ENCODE assay signal across 2 cellular contexts in the genomic region with DNA sequence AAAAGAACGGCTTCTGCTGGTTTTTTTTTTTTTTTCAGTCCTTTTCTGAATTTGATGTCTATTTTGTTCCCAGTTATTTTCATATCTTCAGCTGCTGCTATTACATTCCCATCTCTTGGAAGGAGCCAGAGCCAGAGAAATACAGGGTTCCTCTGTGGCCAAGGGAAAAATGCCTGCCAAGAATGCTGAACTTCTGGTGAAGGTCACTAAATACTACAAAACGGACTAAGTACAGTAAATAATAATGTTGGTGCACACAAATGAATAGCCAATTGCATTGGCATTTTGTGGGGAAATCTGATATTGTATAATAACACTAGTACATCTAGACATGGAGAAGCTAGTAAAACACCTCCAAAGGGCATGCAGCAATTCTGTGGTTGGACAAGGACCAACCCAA.
TF ChIP-seq lines count a peak whose summit lies in the region.

No MANE protein-coding gene starts in this region.

TF ChIP-seq in liver, 16 proteins besides CTCF, POLR2A, EP300 and RAD21:
- TF ChIP-seq, protein P1, sequence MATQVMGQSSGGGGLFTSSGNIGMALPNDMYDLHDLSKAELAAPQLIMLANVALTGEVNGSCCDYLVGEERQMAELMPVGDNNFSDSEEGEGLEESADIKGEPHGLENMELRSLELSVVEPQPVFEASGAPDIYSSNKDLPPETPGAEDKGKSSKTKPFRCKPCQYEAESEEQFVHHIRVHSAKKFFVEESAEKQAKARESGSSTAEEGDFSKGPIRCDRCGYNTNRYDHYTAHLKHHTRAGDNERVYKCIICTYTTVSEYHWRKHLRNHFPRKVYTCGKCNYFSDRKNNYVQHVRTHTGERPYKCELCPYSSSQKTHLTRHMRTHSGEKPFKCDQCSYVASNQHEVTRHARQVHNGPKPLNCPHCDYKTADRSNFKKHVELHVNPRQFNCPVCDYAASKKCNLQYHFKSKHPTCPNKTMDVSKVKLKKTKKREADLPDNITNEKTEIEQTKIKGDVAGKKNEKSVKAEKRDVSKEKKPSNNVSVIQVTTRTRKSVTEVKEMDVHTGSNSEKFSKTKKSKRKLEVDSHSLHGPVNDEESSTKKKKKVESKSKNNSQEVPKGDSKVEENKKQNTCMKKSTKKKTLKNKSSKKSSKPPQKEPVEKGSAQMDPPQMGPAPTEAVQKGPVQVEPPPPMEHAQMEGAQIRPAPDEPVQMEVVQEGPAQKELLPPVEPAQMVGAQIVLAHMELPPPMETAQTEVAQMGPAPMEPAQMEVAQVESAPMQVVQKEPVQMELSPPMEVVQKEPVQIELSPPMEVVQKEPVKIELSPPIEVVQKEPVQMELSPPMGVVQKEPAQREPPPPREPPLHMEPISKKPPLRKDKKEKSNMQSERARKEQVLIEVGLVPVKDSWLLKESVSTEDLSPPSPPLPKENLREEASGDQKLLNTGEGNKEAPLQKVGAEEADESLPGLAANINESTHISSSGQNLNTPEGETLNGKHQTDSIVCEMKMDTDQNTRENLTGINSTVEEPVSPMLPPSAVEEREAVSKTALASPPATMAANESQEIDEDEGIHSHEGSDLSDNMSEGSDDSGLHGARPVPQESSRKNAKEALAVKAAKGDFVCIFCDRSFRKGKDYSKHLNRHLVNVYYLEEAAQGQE (IDR thresholded peaks at IDR 0.05) = no peak
- peak; percentile 68 for TF ChIP-seq NR2F2 (IDR thresholded peaks at IDR 0.05)

TF ChIP-seq in HepG2, 621 proteins besides CTCF, POLR2A, EP300 and RAD21:
- TF ChIP-seq, protein P2, sequence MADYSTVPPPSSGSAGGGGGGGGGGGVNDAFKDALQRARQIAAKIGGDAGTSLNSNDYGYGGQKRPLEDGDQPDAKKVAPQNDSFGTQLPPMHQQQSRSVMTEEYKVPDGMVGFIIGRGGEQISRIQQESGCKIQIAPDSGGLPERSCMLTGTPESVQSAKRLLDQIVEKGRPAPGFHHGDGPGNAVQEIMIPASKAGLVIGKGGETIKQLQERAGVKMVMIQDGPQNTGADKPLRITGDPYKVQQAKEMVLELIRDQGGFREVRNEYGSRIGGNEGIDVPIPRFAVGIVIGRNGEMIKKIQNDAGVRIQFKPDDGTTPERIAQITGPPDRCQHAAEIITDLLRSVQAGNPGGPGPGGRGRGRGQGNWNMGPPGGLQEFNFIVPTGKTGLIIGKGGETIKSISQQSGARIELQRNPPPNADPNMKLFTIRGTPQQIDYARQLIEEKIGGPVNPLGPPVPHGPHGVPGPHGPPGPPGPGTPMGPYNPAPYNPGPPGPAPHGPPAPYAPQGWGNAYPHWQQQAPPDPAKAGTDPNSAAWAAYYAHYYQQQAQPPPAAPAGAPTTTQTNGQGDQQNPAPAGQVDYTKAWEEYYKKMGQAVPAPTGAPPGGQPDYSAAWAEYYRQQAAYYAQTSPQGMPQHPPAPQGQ (CRISPR knock-in tag; IDR thresholded peaks at IDR 0.05; ENCODE audit: borderline replicate concordance) = no peak
- TF ChIP-seq HMGA1 (CRISPR knock-in tag; conservative IDR thresholded peaks at IDR 0.05) (no peak), HNRNPH1 (optimal IDR thresholded peaks at IDR 0.05; ENCODE audit: low read depth, low read length) (no peak), MTF2 (CRISPR knock-in tag; IDR thresholded peaks at IDR 0.05; ENCODE audit: borderline replicate concordance) (no peak), SIX4 (CRISPR knock-in tag; IDR thresholded peaks at IDR 0.05) (no peak), KMT2A (CRISPR knock-in tag; IDR thresholded peaks at IDR 0.05) (no peak), ATF1 (CRISPR knock-in tag; IDR thresholded peaks at IDR 0.05) (no peak), ZNF138 (CRISPR knock-in tag; IDR thresholded peaks at IDR 0.05; ENCODE audit: low read depth) (no peak)
- TF ChIP-seq, protein P3, sequence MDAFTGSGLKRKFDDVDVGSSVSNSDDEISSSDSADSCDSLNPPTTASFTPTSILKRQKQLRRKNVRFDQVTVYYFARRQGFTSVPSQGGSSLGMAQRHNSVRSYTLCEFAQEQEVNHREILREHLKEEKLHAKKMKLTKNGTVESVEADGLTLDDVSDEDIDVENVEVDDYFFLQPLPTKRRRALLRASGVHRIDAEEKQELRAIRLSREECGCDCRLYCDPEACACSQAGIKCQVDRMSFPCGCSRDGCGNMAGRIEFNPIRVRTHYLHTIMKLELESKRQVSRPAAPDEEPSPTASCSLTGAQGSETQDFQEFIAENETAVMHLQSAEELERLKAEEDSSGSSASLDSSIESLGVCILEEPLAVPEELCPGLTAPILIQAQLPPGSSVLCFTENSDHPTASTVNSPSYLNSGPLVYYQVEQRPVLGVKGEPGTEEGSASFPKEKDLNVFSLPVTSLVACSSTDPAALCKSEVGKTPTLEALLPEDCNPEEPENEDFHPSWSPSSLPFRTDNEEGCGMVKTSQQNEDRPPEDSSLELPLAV (CRISPR knock-in tag; conservative IDR thresholded peaks at IDR 0.05; ENCODE audit: low read depth) = no peak
- TF ChIP-seq, protein P4, sequence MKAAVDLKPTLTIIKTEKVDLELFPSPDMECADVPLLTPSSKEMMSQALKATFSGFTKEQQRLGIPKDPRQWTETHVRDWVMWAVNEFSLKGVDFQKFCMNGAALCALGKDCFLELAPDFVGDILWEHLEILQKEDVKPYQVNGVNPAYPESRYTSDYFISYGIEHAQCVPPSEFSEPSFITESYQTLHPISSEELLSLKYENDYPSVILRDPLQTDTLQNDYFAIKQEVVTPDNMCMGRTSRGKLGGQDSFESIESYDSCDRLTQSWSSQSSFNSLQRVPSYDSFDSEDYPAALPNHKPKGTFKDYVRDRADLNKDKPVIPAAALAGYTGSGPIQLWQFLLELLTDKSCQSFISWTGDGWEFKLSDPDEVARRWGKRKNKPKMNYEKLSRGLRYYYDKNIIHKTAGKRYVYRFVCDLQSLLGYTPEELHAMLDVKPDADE (CRISPR knock-in tag; IDR thresholded peaks at IDR 0.05) = no peak
- TF ChIP-seq, protein P5, sequence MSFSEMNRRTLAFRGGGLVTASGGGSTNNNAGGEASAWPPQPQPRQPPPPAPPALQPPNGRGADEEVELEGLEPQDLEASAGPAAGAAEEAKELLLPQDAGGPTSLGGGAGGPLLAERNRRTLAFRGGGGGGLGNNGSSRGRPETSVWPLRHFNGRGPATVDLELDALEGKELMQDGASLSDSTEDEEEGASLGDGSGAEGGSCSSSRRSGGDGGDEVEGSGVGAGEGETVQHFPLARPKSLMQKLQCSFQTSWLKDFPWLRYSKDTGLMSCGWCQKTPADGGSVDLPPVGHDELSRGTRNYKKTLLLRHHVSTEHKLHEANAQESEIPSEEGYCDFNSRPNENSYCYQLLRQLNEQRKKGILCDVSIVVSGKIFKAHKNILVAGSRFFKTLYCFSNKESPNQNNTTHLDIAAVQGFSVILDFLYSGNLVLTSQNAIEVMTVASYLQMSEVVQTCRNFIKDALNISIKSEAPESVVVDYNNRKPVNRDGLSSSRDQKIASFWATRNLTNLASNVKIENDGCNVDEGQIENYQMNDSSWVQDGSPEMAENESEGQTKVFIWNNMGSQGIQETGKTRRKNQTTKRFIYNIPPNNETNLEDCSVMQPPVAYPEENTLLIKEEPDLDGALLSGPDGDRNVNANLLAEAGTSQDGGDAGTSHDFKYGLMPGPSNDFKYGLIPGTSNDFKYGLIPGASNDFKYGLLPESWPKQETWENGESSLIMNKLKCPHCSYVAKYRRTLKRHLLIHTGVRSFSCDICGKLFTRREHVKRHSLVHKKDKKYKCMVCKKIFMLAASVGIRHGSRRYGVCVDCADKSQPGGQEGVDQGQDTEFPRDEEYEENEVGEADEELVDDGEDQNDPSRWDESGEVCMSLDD (CRISPR knock-in tag; IDR thresholded peaks at IDR 0.05; ENCODE audit: borderline replicate concordance) = no peak
- TF ChIP-seq, protein P6, sequence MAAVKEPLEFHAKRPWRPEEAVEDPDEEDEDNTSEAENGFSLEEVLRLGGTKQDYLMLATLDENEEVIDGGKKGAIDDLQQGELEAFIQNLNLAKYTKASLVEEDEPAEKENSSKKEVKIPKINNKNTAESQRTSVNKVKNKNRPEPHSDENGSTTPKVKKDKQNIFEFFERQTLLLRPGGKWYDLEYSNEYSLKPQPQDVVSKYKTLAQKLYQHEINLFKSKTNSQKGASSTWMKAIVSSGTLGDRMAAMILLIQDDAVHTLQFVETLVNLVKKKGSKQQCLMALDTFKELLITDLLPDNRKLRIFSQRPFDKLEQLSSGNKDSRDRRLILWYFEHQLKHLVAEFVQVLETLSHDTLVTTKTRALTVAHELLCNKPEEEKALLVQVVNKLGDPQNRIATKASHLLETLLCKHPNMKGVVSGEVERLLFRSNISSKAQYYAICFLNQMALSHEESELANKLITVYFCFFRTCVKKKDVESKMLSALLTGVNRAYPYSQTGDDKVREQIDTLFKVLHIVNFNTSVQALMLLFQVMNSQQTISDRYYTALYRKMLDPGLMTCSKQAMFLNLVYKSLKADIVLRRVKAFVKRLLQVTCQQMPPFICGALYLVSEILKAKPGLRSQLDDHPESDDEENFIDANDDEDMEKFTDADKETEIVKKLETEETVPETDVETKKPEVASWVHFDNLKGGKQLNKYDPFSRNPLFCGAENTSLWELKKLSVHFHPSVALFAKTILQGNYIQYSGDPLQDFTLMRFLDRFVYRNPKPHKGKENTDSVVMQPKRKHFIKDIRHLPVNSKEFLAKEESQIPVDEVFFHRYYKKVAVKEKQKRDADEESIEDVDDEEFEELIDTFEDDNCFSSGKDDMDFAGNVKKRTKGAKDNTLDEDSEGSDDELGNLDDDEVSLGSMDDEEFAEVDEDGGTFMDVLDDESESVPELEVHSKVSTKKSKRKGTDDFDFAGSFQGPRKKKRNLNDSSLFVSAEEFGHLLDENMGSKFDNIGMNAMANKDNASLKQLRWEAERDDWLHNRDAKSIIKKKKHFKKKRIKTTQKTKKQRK (IDR thresholded peaks at IDR 0.05; ENCODE audit: low read length) = no peak
- TF ChIP-seq, protein P7, sequence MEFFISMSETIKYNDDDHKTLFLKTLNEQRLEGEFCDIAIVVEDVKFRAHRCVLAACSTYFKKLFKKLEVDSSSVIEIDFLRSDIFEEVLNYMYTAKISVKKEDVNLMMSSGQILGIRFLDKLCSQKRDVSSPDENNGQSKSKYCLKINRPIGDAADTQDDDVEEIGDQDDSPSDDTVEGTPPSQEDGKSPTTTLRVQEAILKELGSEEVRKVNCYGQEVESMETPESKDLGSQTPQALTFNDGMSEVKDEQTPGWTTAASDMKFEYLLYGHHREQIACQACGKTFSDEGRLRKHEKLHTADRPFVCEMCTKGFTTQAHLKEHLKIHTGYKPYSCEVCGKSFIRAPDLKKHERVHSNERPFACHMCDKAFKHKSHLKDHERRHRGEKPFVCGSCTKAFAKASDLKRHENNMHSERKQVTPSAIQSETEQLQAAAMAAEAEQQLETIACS (CRISPR knock-in tag; IDR thresholded peaks at IDR 0.05) = no peak
